14 cellular contexts compared by ENCODE assay signal in the genomic region with DNA sequence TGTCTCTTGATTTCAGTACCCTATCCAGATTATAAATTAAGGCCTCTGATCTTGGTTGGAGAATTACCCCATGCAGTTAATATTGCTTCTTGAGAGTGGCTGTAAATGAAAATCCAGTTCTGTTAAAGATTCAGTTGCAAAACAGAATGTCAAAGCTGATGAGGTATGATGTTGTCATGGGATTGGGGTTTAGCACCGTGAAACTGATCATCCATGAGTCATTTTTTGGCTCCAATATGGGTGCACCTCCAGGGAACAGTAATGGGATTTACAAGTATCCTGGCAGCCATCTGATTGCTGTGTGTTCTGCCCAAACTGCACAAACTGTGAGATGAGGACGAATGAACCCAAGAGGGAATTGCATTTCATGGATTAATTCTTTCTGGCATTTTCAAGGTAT.
DNase-seq lines count a peak whose midpoint lies in the region; ATAC-seq, FAIRE-seq and TF ChIP-seq lines count a peak whose summit lies in the region.
"Had no signal": no experiment of that assay in that cellular context is flagged by ENCODE, and none has a peak within 500 bp of the region (broad histone marks: within the 10 kb centered on the region; RNA-seq: fewer than 3 reads in every experiment).

No MANE protein-coding gene starts in this region.

- no peaks in the 10 kb centered on the region for H3K36me3 ChIP-seq in suprapubic skin
- H3K36me3 ChIP-seq: upper lobe of left lung had no signal

- DNase-seq in HCEC 1CT (peak; percentile 95), amniotic stem cell (lab: John Stamatoyannopoulos, UW) (peak; percentile 43), Right ventricle myocardium superior (peak; percentile 48), suprapubic skin (ENCODE audit: low spot score in 2 of 2) (peak in 1 of 2 donors; percentile 78), NCI-H2196 (lab: John Stamatoyannopoulos, UW; ENCODE audit: unreplicated experiment) (no peak), GM19239 (ENCODE audit: insufficient read length, low spot score) (no peak)
- no peak for DNase-seq in activated CD8-positive, alpha-beta memory T cell treated with anti-CD3 and anti-CD28 coated beads, Interleukin-2, amount 10 ng/mL, durations not matched to agents 7 days and 5 days
- DNase-seq: activated CD4-positive, alpha-beta memory T cell treated with anti-CD3 and anti-CD28 coated beads for 36 hours; natural killer cell; NCI-H146; stimulated activated CD4-positive, alpha-beta T cell treated with anti-CD3 and anti-CD28 coated beads, Interleukin-4, amount 100 ng/mL, for 4 hours; upper lobe of left lung had no signal

- CTCF ChIA-PET in activated CD8-positive, alpha-beta memory T cell treated with anti-CD3 and anti-CD28 coated beads, Interleukin-2, amount 10 ng/mL, durations not matched to agents 7 days and 5 days (lab: Charles Lee): no interaction called here

- no peak overlapping the region for H3K4me3 ChIP-seq in suprapubic skin
- H3K4me3 ChIP-seq: upper lobe of left lung had no signal

- H3K4me3 Mint-ChIP-seq in activated CD8-positive, alpha-beta memory T cell treated with anti-CD3 and anti-CD28 coated beads, Interleukin-2, amount 10 ng/mL, durations not matched to agents 7 days and 5 days: no peak overlapping the region
- H3K4me3 Mint-ChIP-seq: activated CD4-positive, alpha-beta memory T cell treated with anti-CD3 and anti-CD28 coated beads for 36 hours; natural killer cell had no signal

- WGBS in suprapubic skin: 29% methylated on average over 2 of the region's 2 CpGs

- peak overlapping the region; percentile 80 for H3K27ac ChIP-seq in suprapubic skin
- H3K27ac ChIP-seq: upper lobe of left lung had no signal

- no peak for TF ChIP-seq POLR2A in suprapubic skin (IDR thresholded peaks at IDR 0.05)

- no peaks in the 10 kb centered on the region for H3K36me3 Mint-ChIP-seq in activated CD8-positive, alpha-beta memory T cell treated with anti-CD3 and anti-CD28 coated beads, Interleukin-2, amount 10 ng/mL, durations not matched to agents 7 days and 5 days
- H3K36me3 Mint-ChIP-seq: activated CD4-positive, alpha-beta memory T cell treated with anti-CD3 and anti-CD28 coated beads for 36 hours; natural killer cell had no signal

- TF ChIP-seq EP300 in suprapubic skin (IDR thresholded peaks at IDR 0.05): no peak

- ATAC-seq in Right ventricle myocardium superior (ENCODE audit: poor library complexity) (peak; percentile 86), HG03457 (IDR thresholded peaks at IDR 0.05; ENCODE audit: unreplicated experiment) (no peak)
- ATAC-seq in activated CD8-positive, alpha-beta memory T cell treated with anti-CD3 and anti-CD28 coated beads, Interleukin-2, amount 10 ng/mL, durations not matched to agents 7 days and 5 days: no peak
- ATAC-seq: natural killer cell had no signal

- no peaks in the 10 kb centered on the region for H3K27me3 ChIP-seq in suprapubic skin
- H3K27me3 ChIP-seq: upper lobe of left lung had no signal

- TF ChIP-seq CTCF in suprapubic skin (IDR thresholded peaks at IDR 0.05): no peak

- H3K4me1 Mint-ChIP-seq in activated CD8-positive, alpha-beta memory T cell treated with anti-CD3 and anti-CD28 coated beads, Interleukin-2, amount 10 ng/mL, durations not matched to agents 7 days and 5 days: no peaks in the 10 kb centered on the region
- H3K4me1 Mint-ChIP-seq: natural killer cell had no signal

- intact Hi-C loops in Right ventricle myocardium superior (cut with DNase I): no loop called here

- H3K9me3 Mint-ChIP-seq in activated CD8-positive, alpha-beta memory T cell treated with anti-CD3 and anti-CD28 coated beads, Interleukin-2, amount 10 ng/mL, durations not matched to agents 7 days and 5 days (ENCODE audit: low read depth): no peaks in the 10 kb centered on the region
- H3K9me3 Mint-ChIP-seq: activated CD4-positive, alpha-beta memory T cell treated with anti-CD3 and anti-CD28 coated beads for 36 hours; natural killer cell had no signal

- no peak overlapping the region for H3K27ac Mint-ChIP-seq in activated CD8-positive, alpha-beta memory T cell treated with anti-CD3 and anti-CD28 coated beads, Interleukin-2, amount 10 ng/mL, durations not matched to agents 7 days and 5 days
- H3K27ac Mint-ChIP-seq: activated CD4-positive, alpha-beta memory T cell treated with anti-CD3 and anti-CD28 coated beads for 36 hours; natural killer cell had no signal

- no peaks in the 10 kb centered on the region for H3K9me3 ChIP-seq in suprapubic skin
- H3K9me3 ChIP-seq: upper lobe of left lung had no signal

- H3K4me1 ChIP-seq in suprapubic skin: peaks cover 29% of the 10 kb centered on the region

- H3K27me3 Mint-ChIP-seq in activated CD8-positive, alpha-beta memory T cell treated with anti-CD3 and anti-CD28 coated beads, Interleukin-2, amount 10 ng/mL, durations not matched to agents 7 days and 5 days: peaks cover 4% of the 10 kb centered on the region
- H3K27me3 Mint-ChIP-seq: activated CD4-positive, alpha-beta memory T cell treated with anti-CD3 and anti-CD28 coated beads for 36 hours had no signal

- FAIRE-seq in GM19239 (lab: Jason Lieb, UNC): no peak
- FAIRE-seq: RCC 7860 had no signal

Comparison
In these comparisons a context has a peak if more than half of its experiments do, and no peak if none do; other contexts are left out.
1. DNase-seq: peak in HCEC 1CT (single experiment), amniotic stem cell (single experiment) and Right ventricle myocardium superior (single experiment); none in NCI-H2196 (single experiment), activated CD8-positive, alpha-beta memory T cell treated with anti-CD3 and anti-CD28 coated beads, Interleukin-2, amount 10 ng/mL, durations not matched to agents 7 days and 5 days (single experiment) and GM19239 (single experiment).